ENCODE assay signal across 13 cellular contexts in genomic region chr20:24150406-24150805, GRCh38.
DNase-seq lines count a peak whose midpoint lies in the region; ATAC-seq and TF ChIP-seq lines count a peak whose summit lies in the region.
"Had no signal": no experiment of that assay in that cellular context is flagged by ENCODE, and none has a peak within 500 bp of the region (broad histone marks: within the 10 kb centered on the region; RNA-seq: fewer than 3 reads in every experiment).

No MANE protein-coding gene starts in this region.

- peaks cover 12 to 35% (median 31%) of the 10 kb centered on the region in 11 experiments; a peak in 20 of 22 replicates for H3K9me3 ChIP-seq in BLaER1 treated with 17β-estradiol and CSF1 and Interleukin-3, amounts not matched to agents 10 nM and 100 nM (replicated peaks in 1 of 11)
- H3K9me3 ChIP-seq in esophagus muscularis mucosa (peaks cover 0 to 7% (median 1%) of the 10 kb centered on the region in 4 donors), neuronal stem cell (replicated peaks in 1 of 2; ENCODE audit: control insufficient read depth in 2 of 2, insufficient read depth in 1 of 2, low read depth in 1 of 2, low read length in 2 of 2) (no peaks in the 10 kb centered on the region)

- no peaks in the 10 kb centered on the region for H4K20me1 ChIP-seq in BLaER1 treated with 17β-estradiol and CSF1 and Interleukin-3, amounts not matched to agents 10 nM and 100 nM
- no peaks in the 10 kb centered on the region for H4K20me1 ChIP-seq in GM23338 (replicated peaks; ENCODE audit: insufficient read depth)

- peak overlapping the region; percentile 26 for H3K23ac ChIP-seq in neuronal stem cell (ENCODE audit: low read depth, low read length, poor library complexity)

- 0 out of 2 replicates have a peak, but pooled peaks cover 5% of the 10 kb centered on the region for H3K9me2 ChIP-seq in GM23338 (ENCODE audit: insufficient read depth)

- H3K27me3 Mint-ChIP-seq in GM23338 (ENCODE audit: insufficient read depth, low read depth, poor library complexity), result peaks cover 12% of the 10 kb centered on the region

- no peak overlapping the region for H3K4me3 Mint-ChIP-seq in GM23338
- H3K4me3 Mint-ChIP-seq: CD4-positive, CD25-positive, alpha-beta regulatory T cell; H9 had no signal

- H4K91ac ChIP-seq in neuronal stem cell (ENCODE audit: low read depth, low read length, poor library complexity), result no peak overlapping the region

- no peak for TF ChIP-seq POLR2A in esophagus muscularis mucosa (IDR thresholded peaks at IDR 0.05; ENCODE audit: low read depth)

- H2AFZ ChIP-seq in GM23338 (0 out of 2 replicates have a peak overlapping the region, but pooled peaks have one; percentile 52), neuronal stem cell (ENCODE audit: low read length) (no peak overlapping the region)
- H2AFZ ChIP-seq: GM23248 had no signal

- H4K8ac ChIP-seq in neuronal stem cell (ENCODE audit: low read depth, low read length), result no peak overlapping the region

- H3K27ac Mint-ChIP-seq in GM23338, result no peak overlapping the region
- H3K27ac Mint-ChIP-seq: CD4-positive, CD25-positive, alpha-beta regulatory T cell; H9 had no signal

- intact Hi-C loops in esophagus muscularis mucosa (cut with DNase I) (no loop called here), posterior cingulate gyrus (cut with DNase I) (no loop called here)

- TF ChIP-seq CTCF in GM23338 (conservative IDR thresholded peaks at IDR 0.05; ENCODE audit: low read depth in 2 of 2), result 0 out of 4 replicates have a peak, but pooled peaks of 1 of the 2 experiments have one; percentile 1
- no peak for TF ChIP-seq CTCF in esophagus muscularis mucosa (IDR thresholded peaks at IDR 0.05)

- no peak overlapping the region for H3K14ac ChIP-seq in neuronal stem cell (ENCODE audit: low read length)

- DNase-seq in GM23338 (ENCODE audit: low spot score), result no peak
- DNase-seq in esophagus muscularis mucosa (ENCODE audit: extremely low spot score), result peak; percentile 90
- DNase-seq in neuronal stem cell (ENCODE audit: low spot score), result no peak
- no peak for DNase-seq in NCI-H2029 (lab: John Stamatoyannopoulos, UW)
- no peak for DNase-seq in middle frontal gyrus (ENCODE audit: extremely low spot score, low spot score)
- DNase-seq in posterior cingulate gyrus, result no peak
- DNase-seq: CD4-positive, CD25-positive, alpha-beta regulatory T cell; DMS79; EL had no signal

- peak overlapping the region; percentile 20 for H2BK15ac ChIP-seq in neuronal stem cell (ENCODE audit: low read length)

- peak overlapping the region in 1 of 10 experiments; percentile 24; a peak in 1 of 20 replicates for H3K4me3 ChIP-seq in BLaER1 treated with 17β-estradiol and CSF1 and Interleukin-3, amounts not matched to agents 10 nM and 100 nM
- H3K4me3 ChIP-seq in GM23338 (no peak overlapping the region), esophagus muscularis mucosa (no peak overlapping the region), neuronal stem cell (ENCODE audit: low read length in 2 of 2) (no peak overlapping the region)
- H3K4me3 ChIP-seq: A549, GM23248 had no signal

- no peak overlapping the region; a peak in 1 of 22 replicates for H3K4me2 ChIP-seq in BLaER1 treated with 17β-estradiol and CSF1 and Interleukin-3, amounts not matched to agents 10 nM and 100 nM
- no peak overlapping the region for H3K4me2 ChIP-seq in GM23338
- no peak overlapping the region for H3K4me2 ChIP-seq in neuronal stem cell (ENCODE audit: insufficient read depth, low read length, poor library complexity, severe bottlenecking)
- H3K4me2 ChIP-seq: A549 had no signal

- H3K27me3 ChIP-seq in BLaER1 treated with 17β-estradiol and CSF1 and Interleukin-3, amounts not matched to agents 10 nM and 100 nM, result no peaks in the 10 kb centered on the region
- H3K27me3 ChIP-seq in GM23338 (ENCODE audit: insufficient read depth), result no peaks in the 10 kb centered on the region
- H3K27me3 ChIP-seq in esophagus muscularis mucosa, result peaks cover 0 to 11% (median 0%) of the 10 kb centered on the region in 4 donors
- H3K27me3 ChIP-seq in neuronal stem cell (ENCODE audit: control insufficient read depth in 3 of 3, insufficient read depth in 3 of 3, low read depth in 1 of 3, low read length in 3 of 3), result no peaks in the 10 kb centered on the region

- H3K9ac ChIP-seq in BLaER1 treated with 17β-estradiol and CSF1 and Interleukin-3, amounts not matched to agents 10 nM and 100 nM, result no peak overlapping the region; a peak in 1 of 22 replicates
- no peak overlapping the region for H3K9ac ChIP-seq in neuronal stem cell (ENCODE audit: low read depth, low read length, poor library complexity)
- H3K9ac ChIP-seq: GM23248 had no signal

- peaks cover 9% of the 10 kb centered on the region for H3K4me1 Mint-ChIP-seq in GM23338

- no peaks in the 10 kb centered on the region; the same call in 2 of the 3 replicates for H3K9me3 Mint-ChIP-seq in GM23338
- H3K9me3 Mint-ChIP-seq: CD4-positive, CD25-positive, alpha-beta regulatory T cell had no signal

- no peaks in the 10 kb centered on the region for H3K79me2 ChIP-seq in GM23338 (replicated peaks; ENCODE audit: insufficient read depth)

- no peak overlapping the region for H2BK5ac ChIP-seq in neuronal stem cell (ENCODE audit: low read length)

- H3K79me1 ChIP-seq in neuronal stem cell (ENCODE audit: low read depth, low read length), result no peaks in the 10 kb centered on the region

- H2BK12ac ChIP-seq in neuronal stem cell (ENCODE audit: low read length), result no peak overlapping the region

- TF ChIP-seq EP300 in esophagus muscularis mucosa (IDR thresholded peaks at IDR 0.05), result no peak

- ATAC-seq in GM23338, result no peak

- no peak overlapping the region for H2BK120ac ChIP-seq in neuronal stem cell (ENCODE audit: low read depth, low read length)

- H3K36me3 ChIP-seq in BLaER1 treated with 17β-estradiol and CSF1 and Interleukin-3, amounts not matched to agents 10 nM and 100 nM, result no peaks in the 10 kb centered on the region
- H3K36me3 ChIP-seq in GM23338 (ENCODE audit: insufficient read depth) (no peaks in the 10 kb centered on the region), esophagus muscularis mucosa (no peaks in the 10 kb centered on the region), neuronal stem cell (replicated peaks in 1 of 2; ENCODE audit: control insufficient read depth in 2 of 2, insufficient read depth in 2 of 2, low read length in 2 of 2) (no peaks in the 10 kb centered on the region)

- H3K18ac ChIP-seq in neuronal stem cell (ENCODE audit: low read length), result peak overlapping the region; percentile 2

- peak overlapping the region in 7 of 11 experiments; percentile 72 to 93 (median 86); a peak in 11 of 22 replicates for H3K27ac ChIP-seq in BLaER1 treated with 17β-estradiol and CSF1 and Interleukin-3, amounts not matched to agents 10 nM and 100 nM
- H3K27ac ChIP-seq in GM23338 (ENCODE audit: low read depth), result no peak overlapping the region
- H3K27ac ChIP-seq in esophagus muscularis mucosa (replicated peaks in 1 of 4), result no peak overlapping the region
- H3K27ac ChIP-seq in neuronal stem cell (replicated peaks; ENCODE audit: low read length), result no peak overlapping the region
- H3K27ac ChIP-seq: A549, GM23248 had no signal

- 79% methylated on average over 7 of the region's 7 CpGs for WGBS in esophagus muscularis mucosa
- no CpG with 5 or more reads among the region's 7 CpGs for WGBS in neuronal stem cell (ENCODE audit: extremely low coverage in 2 of 2, insufficient read length in 2 of 2, insufficient replicate concordance in 1 of 2), 2 donors

- no peak overlapping the region for H2AK5ac ChIP-seq in neuronal stem cell (ENCODE audit: low read depth, low read length)

- no peaks in the 10 kb centered on the region for H3K36me3 Mint-ChIP-seq in GM23338 (ENCODE audit: low read depth)
- H3K36me3 Mint-ChIP-seq: CD4-positive, CD25-positive, alpha-beta regulatory T cell had no signal

- H3F3A ChIP-seq in GM23338 (replicated peaks; ENCODE audit: low read depth), result no peaks in the 10 kb centered on the region

- peaks cover 20 to 47% (median 32%) of the 10 kb centered on the region in 10 experiments for H3K4me1 ChIP-seq in BLaER1 treated with 17β-estradiol and CSF1 and Interleukin-3, amounts not matched to agents 10 nM and 100 nM
- H3K4me1 ChIP-seq in GM23338 (ENCODE audit: insufficient read depth) (no peaks in the 10 kb centered on the region), esophagus muscularis mucosa (no peaks in the 10 kb centered on the region), neuronal stem cell (ENCODE audit: control insufficient read depth in 2 of 2, insufficient read depth in 1 of 2, low read depth in 1 of 2, low read length in 2 of 2) (no peaks in the 10 kb centered on the region)
- H3K4me1 ChIP-seq: A549 had no signal

- H3K4ac ChIP-seq in neuronal stem cell (ENCODE audit: low read length), result no peak overlapping the region

TF ChIP-seq in GM23338, 12 proteins besides CTCF, POLR2A, EP300 and RAD21 (continues in another document):
- TF ChIP-seq STAT1 (IDR thresholded peaks at IDR 0.05; ENCODE audit: unreplicated experiment) (no peak), ETS1 (IDR thresholded peaks at IDR 0.05) (no peak), ZNF331 (CRISPR knock-in tag; IDR thresholded peaks at IDR 0.05; ENCODE audit: low read depth) (no peak), NANOG (IDR thresholded peaks at IDR 0.05; ENCODE audit: borderline replicate concordance) (no peak)

Comparison
In these comparisons a context has a peak if more than half of its experiments do, and no peak if none do; other contexts are left out.
1. H3K27ac ChIP-seq: peak in BLaER1 treated with 17β-estradiol and CSF1 and Interleukin-3, amounts not matched to agents 10 nM and 100 nM (7 of 11); none in GM23338 (single experiment), esophagus muscularis mucosa (0 of 4) and neuronal stem cell (single experiment).